ENCODE assay signal across 15 cellular contexts in genomic region chr16:86512301-86512859, GRCh38. TPM values are rescaled to one million over a fixed set of nuclear protein-coding genes. Genes with fewer than 3 reads are reported as not detected.
A peak's percentile ranks its signal among the peaks of the same experiment; 100 is the strongest.
DNase-seq lines count a peak whose midpoint lies in the region; ATAC-seq and TF ChIP-seq lines count a peak whose summit lies in the region.
"Had no signal": no experiment of that assay in that cellular context is flagged by ENCODE, and none has a peak within 500 bp of the region (broad histone marks: within the 10 kb centered on the region; RNA-seq: fewer than 3 reads in every experiment).

No MANE protein-coding gene starts in this region.

- H3K9ac ChIP-seq in HUES6 (ENCODE audit: low read length) (peak overlapping the region; percentile 29), mucosa of stomach (ENCODE audit: low read length) (peak overlapping the region; percentile 81)

- POLR2A ChIA-PET in activated CD8-positive, alpha-beta T cell treated with anti-CD3 and anti-CD28 coated beads for 36 hours (lab: Charles Lee): interaction anchor here (0.6 kb wide), 1 partner anchor 214 kb away, joined by 4 read pairs; no protein-coding TSS in a partner anchor

- H3K4me3 Mint-ChIP-seq in activated CD8-positive, alpha-beta T cell treated with anti-CD3 and anti-CD28 coated beads for 36 hours: no peak overlapping the region
- H3K4me3 Mint-ChIP-seq: activated CD4-positive, alpha-beta T cell treated with anti-CD3 and anti-CD28 coated beads for 36 hours had no signal

- CTCF ChIA-PET in activated CD8-positive, alpha-beta T cell treated with anti-CD3 and anti-CD28 coated beads for 36 hours (lab: Charles Lee): interaction anchor here (0.9 kb wide), 1 partner anchor 52 kb away, joined by 3 read pairs; no protein-coding TSS in a partner anchor

- 20 to 28% methylated on average over 2 to 11 of the region's 24 CpGs for WGBS in esophagus squamous epithelium, 2 donors

- H3K27ac ChIP-seq in HUES6 (ENCODE audit: low read depth, low read length): no peak overlapping the region
- peak overlapping the region; percentile 78 to 95 (median 94) for H3K27ac ChIP-seq in esophagus squamous epithelium

- H3K27ac Mint-ChIP-seq in activated CD8-positive, alpha-beta T cell treated with anti-CD3 and anti-CD28 coated beads for 36 hours: no peak overlapping the region
- H3K27ac Mint-ChIP-seq: activated CD4-positive, alpha-beta T cell treated with anti-CD3 and anti-CD28 coated beads for 36 hours; nephron had no signal

- peaks cover 16% of the 10 kb centered on the region for H3K4me1 Mint-ChIP-seq in activated CD8-positive, alpha-beta T cell treated with anti-CD3 and anti-CD28 coated beads for 36 hours (ENCODE audit: low read depth)

- no peak for ATAC-seq in GM19463 (IDR thresholded peaks at IDR 0.05; ENCODE audit: unreplicated experiment)
- ATAC-seq in activated CD8-positive, alpha-beta T cell treated with anti-CD3 and anti-CD28 coated beads for 36 hours: no peak
- ATAC-seq: activated CD4-positive, alpha-beta T cell treated with anti-CD3 and anti-CD28 coated beads for 36 hours; body of pancreas; GM12878 had no signal

- H3K9me3 ChIP-seq in HUES6 (ENCODE audit: control insufficient read depth, insufficient read depth, low read depth, low read length): no peaks in the 10 kb centered on the region
- H3K9me3 ChIP-seq in esophagus squamous epithelium: no peaks in the 10 kb centered on the region
- H3K9me3 ChIP-seq in mucosa of stomach (ENCODE audit: control insufficient read depth, low read length): no peaks in the 10 kb centered on the region
- H3K9me3 ChIP-seq: body of pancreas had no signal

- peaks cover 61% of the 10 kb centered on the region for H3K27me3 Mint-ChIP-seq in activated CD8-positive, alpha-beta T cell treated with anti-CD3 and anti-CD28 coated beads for 36 hours

- DNase-seq in 8988T (peak; percentile 73), esophagus squamous epithelium (lab: John Stamatoyannopoulos, UW) (no peak), MV-4-11 (lab: John Stamatoyannopoulos, UW) (no peak), NCI-H2081 (lab: John Stamatoyannopoulos, UW) (no peak)
- DNase-seq in activated CD8-positive, alpha-beta T cell treated with anti-CD3 and anti-CD28 coated beads for 36 hours: no peak
- DNase-seq: activated CD4-positive, alpha-beta T cell treated with anti-CD3 and anti-CD28 coated beads for 36 hours; body of pancreas; DMS 273 treated with DMSO at 0.1 percent for 48 hours; NCI-H226; T-helper 1 cell had no signal

- intact Hi-C loops in esophagus squamous epithelium (cut with DNase I): no loop called here
- intact Hi-C loops in activated CD8-positive, alpha-beta T cell treated with anti-CD3 and anti-CD28 coated beads for 36 hours (cut with micrococcal nuclease): no loop called here

- H3K27me3 ChIP-seq in HUES6 (ENCODE audit: control insufficient read depth, insufficient read depth, low read length) (peaks cover 99% of the 10 kb centered on the region), esophagus squamous epithelium (peaks cover 3 to 100% (median 26%) of the 10 kb centered on the region in 4 donors), mucosa of stomach (ENCODE audit: control insufficient read depth, insufficient read depth, low read length) (peaks cover 83% of the 10 kb centered on the region)

- no peaks in the 10 kb centered on the region for H3K36me3 Mint-ChIP-seq in activated CD8-positive, alpha-beta T cell treated with anti-CD3 and anti-CD28 coated beads for 36 hours (ENCODE audit: low read depth)

- H3K36me3 ChIP-seq in HUES6 (ENCODE audit: control insufficient read depth, insufficient read depth, low read length) (no peaks in the 10 kb centered on the region), esophagus squamous epithelium (no peaks in the 10 kb centered on the region), mucosa of stomach (ENCODE audit: control insufficient read depth, insufficient read depth, low read length) (no peaks in the 10 kb centered on the region)

- H3K4me3 ChIP-seq in HUES6 (ENCODE audit: low read depth, low read length): peak overlapping the region; percentile 43
- H3K4me3 ChIP-seq in esophagus squamous epithelium: peak overlapping the region; percentile 39 to 69 (median 64)
- no peak overlapping the region for H3K4me3 ChIP-seq in mucosa of stomach (ENCODE audit: low read length)
- H3K4me3 ChIP-seq: body of pancreas, GM12878 had no signal

- TF ChIP-seq CTCF in esophagus squamous epithelium (IDR thresholded peaks at IDR 0.05): no peak
- TF ChIP-seq CTCF in activated CD8-positive, alpha-beta T cell treated with anti-CD3 and anti-CD28 coated beads for 36 hours (IDR thresholded peaks at IDR 0.05): no peak

- TF ChIP-seq POLR2A in esophagus squamous epithelium (IDR thresholded peaks at IDR 0.05): no peak

- H3K4me1 ChIP-seq in HUES6 (ENCODE audit: control insufficient read depth, insufficient read depth, low read length) (peaks cover 53% of the 10 kb centered on the region), esophagus squamous epithelium (peaks cover 19 to 58% (median 34%) of the 10 kb centered on the region in 3 donors), mucosa of stomach (ENCODE audit: control insufficient read depth, insufficient read depth, low read length) (peaks cover 7% of the 10 kb centered on the region)

- no peaks in the 10 kb centered on the region for H3K9me3 Mint-ChIP-seq in activated CD8-positive, alpha-beta T cell treated with anti-CD3 and anti-CD28 coated beads for 36 hours
- H3K9me3 Mint-ChIP-seq: nephron had no signal

RNA-seq across cellular contexts. Expression of gene FOXF1, which starts 2.1 kb away (rescaled TPM):
- 1 to 10 TPM in 3 of 4 donors, under 1 TPM in 1; 0.76 to 8.6 (median 3.0) TPM for total RNA-seq in esophagus squamous epithelium
- total RNA-seq in activated CD8-positive, alpha-beta T cell treated with anti-CD3 and anti-CD28 coated beads for 36 hours: not detected
- total RNA-seq: activated CD4-positive, alpha-beta T cell treated with anti-CD3 and anti-CD28 coated beads for 36 hours; GM12878 had no signal

RNA-seq across cellular contexts. Expression of gene MTHFSD, which starts 42.7 kb away (rescaled TPM):
- 10 to 100 TPM; 10.7 to 17.7 (median 14.8) TPM for total RNA-seq in esophagus squamous epithelium
- 10 to 100 TPM; 19.3 to 22.3 TPM for total RNA-seq in activated CD8-positive, alpha-beta T cell treated with anti-CD3 and anti-CD28 coated beads for 36 hours

RNA-seq across cellular contexts. Expression of gene FOXC2, which starts 54.2 kb away (rescaled TPM):
- total RNA-seq in esophagus squamous epithelium: under 1 TPM; 0.09 to 0.57 (median 0.40) TPM
- not detected for total RNA-seq in activated CD8-positive, alpha-beta T cell treated with anti-CD3 and anti-CD28 coated beads for 36 hours
- total RNA-seq: activated CD4-positive, alpha-beta T cell treated with anti-CD3 and anti-CD28 coated beads for 36 hours; GM12878 had no signal
